In the genomic region with DNA sequence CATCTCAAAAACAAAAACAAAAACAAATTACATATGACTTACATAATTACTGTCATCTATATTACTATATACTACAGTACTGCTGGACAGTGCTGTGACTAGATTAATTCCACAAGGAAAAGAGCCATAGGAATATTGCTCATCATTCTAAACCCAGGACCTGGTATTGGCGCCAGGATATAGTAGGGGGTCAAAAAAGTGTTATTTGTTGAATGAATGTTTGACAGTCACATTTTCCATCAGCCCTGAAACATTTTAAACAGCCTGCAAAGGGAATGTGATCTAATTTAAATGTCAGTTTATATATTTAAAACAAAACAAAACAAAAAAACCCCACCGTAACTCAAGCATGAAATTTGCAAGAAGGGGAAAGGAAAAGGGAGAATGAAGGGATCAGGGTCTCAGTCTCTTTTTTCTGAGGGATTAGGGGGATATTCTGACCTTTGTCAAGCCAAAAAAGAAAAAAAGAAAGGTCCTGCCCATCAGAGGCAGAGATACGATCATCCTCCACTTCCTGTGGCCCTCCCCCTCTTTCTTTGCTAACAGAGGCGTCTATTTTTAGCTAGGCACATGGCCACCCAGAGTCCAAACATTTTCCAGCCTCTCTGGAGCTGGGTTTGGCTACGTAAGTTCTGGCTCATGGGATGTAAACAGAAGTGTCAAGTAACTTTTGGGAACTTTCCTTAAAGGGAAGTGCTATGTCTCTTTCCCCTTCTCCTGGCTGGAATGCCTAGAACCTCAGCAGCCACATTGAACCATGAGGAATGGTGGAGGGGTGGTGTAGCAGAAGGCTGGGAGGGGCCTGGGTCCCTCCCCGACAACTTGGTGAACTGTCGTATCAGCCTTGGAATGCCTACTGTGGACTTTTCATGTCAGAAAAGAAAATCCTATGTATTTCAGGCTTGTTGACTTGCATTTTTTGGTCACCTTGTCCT, we compare ENCODE assay signal across 1 cellular context.
TF ChIP-seq lines count a peak whose summit lies in the region.

No MANE protein-coding gene starts in this region.

TF ChIP-seq in GM23338, 12 proteins besides CTCF, POLR2A, EP300 and RAD21 (continued from another document):
- TF ChIP-seq, protein P1, sequence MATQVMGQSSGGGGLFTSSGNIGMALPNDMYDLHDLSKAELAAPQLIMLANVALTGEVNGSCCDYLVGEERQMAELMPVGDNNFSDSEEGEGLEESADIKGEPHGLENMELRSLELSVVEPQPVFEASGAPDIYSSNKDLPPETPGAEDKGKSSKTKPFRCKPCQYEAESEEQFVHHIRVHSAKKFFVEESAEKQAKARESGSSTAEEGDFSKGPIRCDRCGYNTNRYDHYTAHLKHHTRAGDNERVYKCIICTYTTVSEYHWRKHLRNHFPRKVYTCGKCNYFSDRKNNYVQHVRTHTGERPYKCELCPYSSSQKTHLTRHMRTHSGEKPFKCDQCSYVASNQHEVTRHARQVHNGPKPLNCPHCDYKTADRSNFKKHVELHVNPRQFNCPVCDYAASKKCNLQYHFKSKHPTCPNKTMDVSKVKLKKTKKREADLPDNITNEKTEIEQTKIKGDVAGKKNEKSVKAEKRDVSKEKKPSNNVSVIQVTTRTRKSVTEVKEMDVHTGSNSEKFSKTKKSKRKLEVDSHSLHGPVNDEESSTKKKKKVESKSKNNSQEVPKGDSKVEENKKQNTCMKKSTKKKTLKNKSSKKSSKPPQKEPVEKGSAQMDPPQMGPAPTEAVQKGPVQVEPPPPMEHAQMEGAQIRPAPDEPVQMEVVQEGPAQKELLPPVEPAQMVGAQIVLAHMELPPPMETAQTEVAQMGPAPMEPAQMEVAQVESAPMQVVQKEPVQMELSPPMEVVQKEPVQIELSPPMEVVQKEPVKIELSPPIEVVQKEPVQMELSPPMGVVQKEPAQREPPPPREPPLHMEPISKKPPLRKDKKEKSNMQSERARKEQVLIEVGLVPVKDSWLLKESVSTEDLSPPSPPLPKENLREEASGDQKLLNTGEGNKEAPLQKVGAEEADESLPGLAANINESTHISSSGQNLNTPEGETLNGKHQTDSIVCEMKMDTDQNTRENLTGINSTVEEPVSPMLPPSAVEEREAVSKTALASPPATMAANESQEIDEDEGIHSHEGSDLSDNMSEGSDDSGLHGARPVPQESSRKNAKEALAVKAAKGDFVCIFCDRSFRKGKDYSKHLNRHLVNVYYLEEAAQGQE (IDR thresholded peaks at IDR 0.05; ENCODE audit: unreplicated experiment): no peak
